Comparison of ENCODE assay signal across 9 cellular contexts in the genomic region with DNA sequence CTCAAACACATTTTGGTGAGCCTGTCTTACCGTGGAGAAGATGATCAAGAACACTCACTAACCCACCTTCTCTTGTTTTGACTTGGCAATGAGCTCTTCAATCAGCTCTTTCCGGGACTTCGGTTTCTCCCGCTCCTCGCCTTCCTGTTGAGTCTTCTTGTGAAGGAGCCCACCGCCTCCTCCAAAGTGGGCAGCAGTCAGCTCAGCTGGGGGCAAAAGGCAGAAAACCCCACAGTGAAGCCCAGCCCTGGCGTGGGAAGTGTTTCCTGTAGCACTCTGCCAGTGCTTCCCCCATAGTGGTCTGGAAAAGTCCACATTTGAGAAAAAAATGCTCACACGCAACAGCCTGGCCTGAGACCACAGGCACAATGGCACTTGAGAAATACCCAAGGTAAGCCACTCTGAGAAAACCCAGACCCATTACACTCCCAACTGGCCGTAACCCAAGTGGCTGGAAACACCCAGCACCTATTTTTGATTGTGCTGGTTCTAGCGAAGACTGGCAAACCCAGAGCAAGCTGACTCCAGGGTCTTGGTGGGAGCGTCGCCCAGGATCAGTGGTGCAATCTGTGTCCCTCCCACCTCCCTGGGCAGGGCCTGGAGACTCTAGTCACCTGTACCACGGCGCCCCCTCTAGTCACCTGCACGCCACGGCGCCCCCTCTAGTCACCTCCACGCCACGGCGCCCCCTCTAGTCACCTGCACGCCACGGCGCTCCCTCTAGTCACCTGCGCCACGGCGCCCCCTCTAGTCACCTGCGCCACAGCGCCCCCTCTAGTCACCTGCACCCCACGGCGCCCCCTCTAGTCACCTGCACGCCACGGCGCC. TPM values are rescaled to one million over a fixed set of nuclear protein-coding genes. Genes with fewer than 3 reads are reported as not detected.
A peak's percentile ranks its signal among the peaks of the same experiment; 100 is the strongest.
DNase-seq lines count a peak whose midpoint lies in the region; ATAC-seq and TF ChIP-seq lines count a peak whose summit lies in the region.
"Had no signal": no experiment of that assay in that cellular context is flagged by ENCODE, and none has a peak within 500 bp of the region (broad histone marks: within the 10 kb centered on the region; RNA-seq: fewer than 3 reads in every experiment).

No MANE protein-coding gene starts in this region.

- H3K27ac ChIP-seq in OCI-LY3 (ENCODE audit: low read length) (peak overlapping the region; percentile 65), colonic mucosa (no peak overlapping the region), suprapubic skin (no peak overlapping the region), dorsolateral prefrontal cortex (peak overlapping the region in 1 of 59 donors; percentile 85)
- H3K27ac ChIP-seq: pancreas had no signal

- 88% methylated on average over 30 of the region's 33 CpGs for WGBS in suprapubic skin

- no peak overlapping the region for H3K4me3 ChIP-seq in OCI-LY3 (ENCODE audit: low read length)
- H3K4me3 ChIP-seq in colonic mucosa: no peak overlapping the region
- H3K4me3 ChIP-seq in suprapubic skin: no peak overlapping the region
- no peak overlapping the region for H3K4me3 ChIP-seq in dorsolateral prefrontal cortex
- H3K4me3 ChIP-seq: pancreas had no signal

- H3K4me3 Mint-ChIP-seq in CD14-positive monocyte: no peak overlapping the region

- H3K4me1 Mint-ChIP-seq in CD14-positive monocyte: peaks cover 3% of the 10 kb centered on the region

- no peak for TF ChIP-seq EP300 in suprapubic skin (IDR thresholded peaks at IDR 0.05)

- H3K79me2 ChIP-seq in OCI-LY3 (ENCODE audit: low read length): peaks cover 48% of the 10 kb centered on the region

- no peak for TF ChIP-seq POLR2A in suprapubic skin (IDR thresholded peaks at IDR 0.05)

- no peaks in the 10 kb centered on the region for H3K27me3 ChIP-seq in OCI-LY3 (ENCODE audit: low read depth, low read length)
- no peaks in the 10 kb centered on the region for H3K27me3 ChIP-seq in colonic mucosa
- no peaks in the 10 kb centered on the region for H3K27me3 ChIP-seq in suprapubic skin
- no peaks in the 10 kb centered on the region for H3K27me3 ChIP-seq in dorsolateral prefrontal cortex
- H3K27me3 ChIP-seq: pancreas had no signal

- ATAC-seq in GM19035 (IDR thresholded peaks at IDR 0.05; ENCODE audit: unreplicated experiment) (peak; percentile 61), HG02970 (IDR thresholded peaks at IDR 0.05; ENCODE audit: low FRiP score, unreplicated experiment) (no peak)

- peak overlapping the region in 5 of 7 donors; percentile 77 to 91 (median 86) for H3K27ac Mint-ChIP-seq in CD14-positive monocyte

- H3K36me3 ChIP-seq in OCI-LY3 (replicated peaks; ENCODE audit: low read depth, low read length): peaks cover 52% of the 10 kb centered on the region
- peaks cover 16% of the 10 kb centered on the region for H3K36me3 ChIP-seq in colonic mucosa
- peaks cover 88% of the 10 kb centered on the region for H3K36me3 ChIP-seq in suprapubic skin

- H3K27me3 Mint-ChIP-seq in CD14-positive monocyte (ENCODE audit: low read depth in 3 of 3): peaks cover 0 to 2% (median 0%) of the 10 kb centered on the region in 3 donors

- H3K9ac ChIP-seq in OCI-LY3 (ENCODE audit: low read length): no peak overlapping the region
- H3K9ac ChIP-seq in colonic mucosa (ENCODE audit: low read depth in 2 of 2, low read length in 2 of 2): no peak overlapping the region

- TF ChIP-seq CTCF in CD14-positive monocyte (IDR thresholded peaks at IDR 0.05) (peak; percentile 17), OCI-LY3 (IDR thresholded peaks at IDR 0.05; ENCODE audit: low read depth, low read length) (no peak), colonic mucosa (IDR thresholded peaks at IDR 0.05) (peak; percentile 8), suprapubic skin (IDR thresholded peaks at IDR 0.05) (no peak), dorsolateral prefrontal cortex (IDR thresholded peaks at IDR 0.05 in 54 of 56, conservative IDR thresholded peaks at IDR 0.05 in 2 of 56; ENCODE audit: low read depth in 1 of 56, partially characterized antibody in 56 of 56) (no peak)

- no peaks in the 10 kb centered on the region for H3K9me3 Mint-ChIP-seq in CD14-positive monocyte

- H3K4me1 ChIP-seq in OCI-LY3 (ENCODE audit: low read length) (peaks cover 17% of the 10 kb centered on the region), colonic mucosa (no peaks in the 10 kb centered on the region), suprapubic skin (peaks cover 5% of the 10 kb centered on the region)
- H3K4me1 ChIP-seq: pancreas had no signal

- H3K36me3 Mint-ChIP-seq in CD14-positive monocyte: peaks cover 77 to 92% of the 10 kb centered on the region in 2 donors

- intact Hi-C loops in CD14-positive monocyte (cut with micrococcal nuclease): no loop called here
- intact Hi-C loops in colonic mucosa (cut with DNase I): no loop called here
- intact Hi-C loops in dorsolateral prefrontal cortex (cut with DNase I): no loop called here

- peaks cover 41% of the 10 kb centered on the region for H4K20me1 ChIP-seq in OCI-LY3 (ENCODE audit: insufficient read depth, low read length)

- no peak for DNase-seq in CD14-positive monocyte (ENCODE audit: low spot score)
- DNase-seq in colonic mucosa: peak; percentile 24
- DNase-seq in stimulated activated CD8-positive, alpha-beta memory T cell treated with anti-CD3 and anti-CD28 coated beads, Interleukin-4, amount 100 ng/mL, for 24 hours (ENCODE audit: low read depth): peak; percentile 62
- DNase-seq in suprapubic skin (ENCODE audit: low spot score in 2 of 2): no peak
- no peak for DNase-seq in dorsolateral prefrontal cortex

- H2AFZ ChIP-seq in OCI-LY3 (ENCODE audit: low read depth, low read length): no peak overlapping the region

- no peaks in the 10 kb centered on the region for H3K9me3 ChIP-seq in OCI-LY3 (ENCODE audit: insufficient read depth, low read length)
- no peaks in the 10 kb centered on the region for H3K9me3 ChIP-seq in colonic mucosa
- no peaks in the 10 kb centered on the region for H3K9me3 ChIP-seq in suprapubic skin
- H3K9me3 ChIP-seq: pancreas had no signal

- no peak overlapping the region for H3K4me2 ChIP-seq in OCI-LY3 (ENCODE audit: low read length)

RNA-seq across cellular contexts. Expression of a gene that starts 8.6 kb away (rescaled TPM):
- 1 to 10 TPM; 3.9 to 4.3 TPM for polyA plus RNA-seq in CD14-positive monocyte
- total RNA-seq in colonic mucosa (10 to 100 TPM; 16.5 to 40.4 TPM), suprapubic skin (10 to 100 TPM; 23.4 to 30.8 (median 27.1) TPM), dorsolateral prefrontal cortex (10 to 100 TPM in 119 of 120 experiments, 1 to 10 TPM in 1; 9.7 to 21.7 (median 15.1) TPM)

RNA-seq across cellular contexts. Expression of a gene that starts 8.8 kb away (rescaled TPM):
- 1 to 10 TPM; 1.1 to 1.2 TPM for polyA plus RNA-seq in CD14-positive monocyte
- total RNA-seq in colonic mucosa: 1 to 10 TPM in 1 of 2 donors, under 1 TPM in 1; 0.77 to 1.7 TPM
- total RNA-seq in suprapubic skin: 1 to 10 TPM; 3.3 to 8.0 (median 4.6) TPM
- 10 to 100 TPM; 17.9 to 41.6 (median 30.0) TPM for total RNA-seq in dorsolateral prefrontal cortex

Comparison
In these comparisons a context has a peak if more than half of its experiments do, and no peak if none do; other contexts are left out.
1. DNase-seq: peak in colonic mucosa (single experiment) and stimulated activated CD8-positive, alpha-beta memory T cell treated with anti-CD3 and anti-CD28 coated beads, Interleukin-4, amount 100 ng/mL, for 24 hours (single experiment); none in CD14-positive monocyte (single experiment), suprapubic skin (0 of 2) and dorsolateral prefrontal cortex (0 of 10).
2. CTCF ChIP-seq: peak in CD14-positive monocyte (single experiment) and colonic mucosa (single experiment); none in OCI-LY3 (single experiment), suprapubic skin (0 of 2) and dorsolateral prefrontal cortex (0 of 56).